ENCODE assay signal across 8 cellular contexts in genomic region chr1:150487763-150488115, GRCh38. TPM values are rescaled to one million over a fixed set of nuclear protein-coding genes. Genes with fewer than 3 reads are reported as not detected.
DNase-seq lines count a peak whose midpoint lies in the region; ATAC-seq, FAIRE-seq and TF ChIP-seq lines count a peak whose summit lies in the region.

No MANE protein-coding gene starts in this region.

- intact Hi-C loops in adrenal gland (cut with DNase I) = no loop called here
- intact Hi-C loops in right lobe of liver (cut with DNase I) = no loop called here
- intact Hi-C loops in transverse colon (cut with DNase I; ENCODE audit: low total_unique reads) = loop anchor here (10.0 kb wide), 1 partner anchor 47 kb away; no protein-coding TSS in a partner anchor

- peak overlapping the region in 2 of 5 donors; percentile 47 to 80 for H3K27ac ChIP-seq in adrenal gland
- peak overlapping the region in 1 of 3 donors; percentile 79 for H3K27ac ChIP-seq in right lobe of liver
- peak overlapping the region; percentile 79 to 85 (median 80) for H3K27ac ChIP-seq in transverse colon

- peaks cover 0 to 34% of the 10 kb centered on the region in 2 donors for H3K36me3 ChIP-seq in adrenal gland (replicated peaks in 1 of 2)
- H3K36me3 ChIP-seq in right lobe of liver = peaks cover 0 to 35% (median 7%) of the 10 kb centered on the region in 4 donors
- H3K36me3 ChIP-seq in transverse colon = peaks cover 0 to 18% (median 6%) of the 10 kb centered on the region in 4 donors

- H3K27me3 ChIP-seq in adrenal gland = no peaks in the 10 kb centered on the region
- no peaks in the 10 kb centered on the region for H3K27me3 ChIP-seq in right lobe of liver
- no peaks in the 10 kb centered on the region for H3K27me3 ChIP-seq in transverse colon

- in situ Hi-C loops in transverse colon (cut with MboI; ENCODE audit: low pct_ligation_motif_present in 1 of 4, low pct_unique_long_range_greater_than_20kb in 1 of 4, low sequenced_read_pairs in 3 of 4) = loop anchor here in 1 of 4 donors (10.0 kb wide), 1 partner anchor 47 kb away; no protein-coding TSS in a partner anchor

- WGBS in adrenal gland, 4 donors = 2 to 6% (median 5%) methylated on average over 6 to 7 of the region's 7 CpGs
- 0% methylated on average over 5 of the region's 7 CpGs for WGBS in right lobe of liver (ENCODE audit: insufficient coverage, low coverage, low lambda C conversion rate, missing lambda C conversion rate)
- 0 to 6% methylated on average over 1 to 7 of the region's 7 CpGs for WGBS in transverse colon (ENCODE audit: low coverage in 1 of 2), 2 donors

- TF ChIP-seq POLR2A in adrenal gland (IDR thresholded peaks at IDR 0.05) (no peak), right lobe of liver (IDR thresholded peaks at IDR 0.05) (no peak), transverse colon (IDR thresholded peaks at IDR 0.05) (no peak), H54 (IDR thresholded peaks at IDR 0.05; ENCODE audit: low read depth, low read length) (no peak)

- peaks cover 7 to 14% of the 10 kb centered on the region in 2 donors for H3K4me1 ChIP-seq in adrenal gland (replicated peaks in 1 of 2)
- peaks cover 0 to 8% (median 0%) of the 10 kb centered on the region in 4 donors for H3K4me1 ChIP-seq in right lobe of liver
- H3K4me1 ChIP-seq in transverse colon = peaks cover 0 to 8% (median 4%) of the 10 kb centered on the region in 4 donors

- no peaks in the 10 kb centered on the region for H3K9me3 ChIP-seq in adrenal gland (replicated peaks in 1 of 3)
- no peaks in the 10 kb centered on the region for H3K9me3 ChIP-seq in right lobe of liver
- no peaks in the 10 kb centered on the region for H3K9me3 ChIP-seq in transverse colon

- DNase-seq in activated CD8-positive, alpha-beta memory T cell treated with anti-CD3 and anti-CD28 coated beads for 24 hours = peak; percentile 64
- no peak for DNase-seq in activated CD8-positive, alpha-beta memory T cell treated with anti-CD3 and anti-CD28 coated beads, Interleukin-2, amount 50 U/mL, for 48 hours
- DNase-seq in adrenal gland (no peak), right lobe of liver (no peak), transverse colon (no peak), H54 (ENCODE audit: insufficient read length, low spot score) (no peak), DMS153 (lab: John Stamatoyannopoulos, UW) (no peak), NCI-H2196 treated with DMSO at 0.1 percent for 48 hours (lab: John Stamatoyannopoulos, UW; ENCODE audit: unreplicated experiment) (no peak)

- no peak for TF ChIP-seq CTCF in adrenal gland (IDR thresholded peaks at IDR 0.05)
- no peak for TF ChIP-seq CTCF in right lobe of liver (IDR thresholded peaks at IDR 0.05)
- no peak for TF ChIP-seq CTCF in transverse colon (IDR thresholded peaks at IDR 0.05)

- no peak for TF ChIP-seq EP300 in transverse colon (IDR thresholded peaks at IDR 0.05; ENCODE audit: low read depth)

- no peak for ATAC-seq in right lobe of liver

- no peak for FAIRE-seq in H54 (lab: Jason Lieb, UNC)

- H3K4me3 ChIP-seq in adrenal gland = peak overlapping the region; percentile 53 to 84 (median 59)
- H3K4me3 ChIP-seq in right lobe of liver = peak overlapping the region; percentile 65 to 71 (median 69)
- H3K4me3 ChIP-seq in transverse colon = peak overlapping the region; percentile 55 to 80 (median 65)

RNA-seq across cellular contexts. Expression of gene TARS2, which starts 0.5 kb away (rescaled TPM):
- total RNA-seq in adrenal gland (10 to 100 TPM; 21.6 to 87.4 (median 30.2) TPM), right lobe of liver (10 to 100 TPM; 16.1 to 32.1 (median 22.4) TPM), transverse colon (10 to 100 TPM in 2 of 4 donors, 1 to 10 TPM in 2; 2.8 to 22.7 (median 9.0) TPM)
- 10 to 100 TPM; 24.9 to 28.8 (median 28.2) TPM for polyA plus RNA-seq in adrenal gland

RNA-seq across cellular contexts. Expression of gene ECM1, which starts 20.2 kb away (rescaled TPM):
- total RNA-seq in adrenal gland = 10 to 100 TPM; 14.0 to 63.0 (median 25.0) TPM
- polyA plus RNA-seq in adrenal gland = 10 to 100 TPM; 22.2 to 54.4 (median 44.4) TPM
- total RNA-seq in right lobe of liver = 10 to 100 TPM in 5 of 6 experiments, 1 to 10 TPM in 1; 8.8 to 26.7 (median 14.9) TPM
- total RNA-seq in transverse colon = 1 to 10 TPM; 1.5 to 5.4 (median 3.3) TPM

RNA-seq across cellular contexts. Expression of gene FALEC, which starts 27.8 kb away (rescaled TPM):
- total RNA-seq in adrenal gland (under 1 TPM in 1 of 8 donors, not detected in 7; 0.61 TPM), right lobe of liver (not detected), transverse colon (not detected)
- polyA plus RNA-seq in adrenal gland = under 1 TPM in 1 of 3 donors, not detected in 2; 0.40 TPM
